In genomic region chr11:130916910-130917309, GRCh38 we compare ENCODE assay signal across 8 cellular contexts. TPM values are rescaled to one million over a fixed set of nuclear protein-coding genes. Genes with fewer than 3 reads are reported as not detected.
DNase-seq lines count a peak whose midpoint lies in the region; ATAC-seq and TF ChIP-seq lines count a peak whose summit lies in the region.

No MANE protein-coding gene starts in this region.

- peak overlapping the region; percentile 59 to 99 (median 94) for H3K4me3 ChIP-seq in heart left ventricle
- peak overlapping the region; percentile 77 for H3K4me3 ChIP-seq in astrocyte of the spinal cord (ENCODE audit: low read depth, low read length)
- peak overlapping the region; percentile 15 for H3K4me3 ChIP-seq in lung
- H3K4me3 ChIP-seq in mucosa of descending colon = no peak overlapping the region

- ATAC-seq in heart left ventricle = no peak
- ATAC-seq in Right ventricle myocardium inferior = no peak
- no peak for ATAC-seq in lung (ENCODE audit: insufficient read depth, low FRiP score)
- ATAC-seq in mucosa of descending colon = no peak
- no peak for ATAC-seq in HG02870 (IDR thresholded peaks at IDR 0.05; ENCODE audit: unreplicated experiment)

- intact Hi-C loops in heart left ventricle (cut with DNase I) = loop anchor here in 1 of 10 donors (10.0 kb wide), 1 partner anchor 1022 kb away; the partner anchor contains the start of gene NFRKB
- intact Hi-C loops in Right ventricle myocardium inferior (cut with DNase I) = loop anchor here (10.0 kb wide), 1 partner anchor 602 kb away; the partner anchor contains the start of gene ZBTB44
- intact Hi-C loops in mucosa of descending colon (cut with DNase I, micrococcal nuclease) = no loop called here

- H3K27ac ChIP-seq in heart left ventricle (peak overlapping the region in 11 of 12 donors; percentile 53 to 94 (median 86)), lung (ENCODE audit: low read depth in 1 of 2, low read length in 1 of 2) (peak overlapping the region; percentile 5 to 29)

- peak overlapping the region; percentile 72 for H3K27ac Mint-ChIP-seq in type B pancreatic cell

- no peaks in the 10 kb centered on the region for H3K9me3 Mint-ChIP-seq in type B pancreatic cell

- H3K36me3 ChIP-seq in heart left ventricle = peaks cover 0 to 35% (median 26%) of the 10 kb centered on the region in 9 donors
- peaks cover 0 to 10% of the 10 kb centered on the region in 2 donors for H3K36me3 ChIP-seq in lung (ENCODE audit: control insufficient read depth in 2 of 2, insufficient read depth in 2 of 2, low read length in 2 of 2)
- no peaks in the 10 kb centered on the region for H3K36me3 ChIP-seq in mucosa of descending colon (ENCODE audit: low read depth)

- TF ChIP-seq CTCF in heart left ventricle (IDR thresholded peaks at IDR 0.05) (no peak), astrocyte of the spinal cord (IDR thresholded peaks at IDR 0.05; ENCODE audit: low read depth, low read length) (no peak), lung (IDR thresholded peaks at IDR 0.05; ENCODE audit: control extremely low read depth, extremely low read depth) (no peak), type B pancreatic cell (conservative IDR thresholded peaks at IDR 0.05) (no peak), mucosa of descending colon (IDR thresholded peaks at IDR 0.05) (no peak)

- peaks cover 0 to 42% (median 26%) of the 10 kb centered on the region in 12 donors for H3K4me1 ChIP-seq in heart left ventricle
- peaks cover 7 to 14% of the 10 kb centered on the region in 2 donors for H3K4me1 ChIP-seq in lung (ENCODE audit: control insufficient read depth in 2 of 2, insufficient read depth in 2 of 2, low read length in 2 of 2)
- H3K4me1 ChIP-seq in mucosa of descending colon (ENCODE audit: low read depth) = peaks cover 8% of the 10 kb centered on the region

- TF ChIP-seq POLR2A in heart left ventricle (IDR thresholded peaks at IDR 0.05) = no peak

- peaks cover 10% of the 10 kb centered on the region for H3K36me3 Mint-ChIP-seq in type B pancreatic cell

- DNase-seq in heart left ventricle = no peak
- DNase-seq in Right ventricle myocardium inferior (ENCODE audit: missing footprints) = no peak
- DNase-seq in astrocyte of the spinal cord (ENCODE audit: low read depth, low spot score) = no peak
- no peak for DNase-seq in lung (ENCODE audit: low spot score)
- no peak for DNase-seq in type B pancreatic cell (ENCODE audit: extremely low spot score, unreplicated experiment)
- DNase-seq in activated CD8-positive, alpha-beta memory T cell treated with anti-CD3 and anti-CD28 coated beads, Interleukin-2, amount 50 U/mL, for 4 hours = no peak
- DNase-seq in mucosa of descending colon = no peak

- peaks cover 14% of the 10 kb centered on the region for H3K4me1 Mint-ChIP-seq in type B pancreatic cell (ENCODE audit: unreplicated experiment)

- H3K27me3 Mint-ChIP-seq in type B pancreatic cell = peaks cover 40% of the 10 kb centered on the region

- peak overlapping the region; percentile 88 for H3K4me3 Mint-ChIP-seq in type B pancreatic cell

- in situ Hi-C loops in astrocyte of the spinal cord (cut with HindIII; ENCODE audit: low sequenced_read_pairs) = no loop called here

- 60 to 66% (median 62%) methylated on average over 8 of the region's 8 CpGs for WGBS in heart left ventricle, 4 donors
- WGBS in lung, 2 donors = 66 to 76% methylated on average over 8 of the region's 8 CpGs

- no peaks in the 10 kb centered on the region for H3K9me3 ChIP-seq in heart left ventricle
- no peaks in the 10 kb centered on the region for H3K9me3 ChIP-seq in lung (ENCODE audit: control insufficient read depth in 2 of 2, insufficient read depth in 1 of 2, low read length in 1 of 2)
- H3K9me3 ChIP-seq in mucosa of descending colon = no peaks in the 10 kb centered on the region

- H3K27me3 ChIP-seq in heart left ventricle (no peaks in the 10 kb centered on the region), lung (ENCODE audit: control insufficient read depth, insufficient read depth) (no peaks in the 10 kb centered on the region)

RNA-seq across cellular contexts. Expression of gene SNX19, which starts 0.6 kb away (rescaled TPM):
- total RNA-seq in heart left ventricle (100 to 1,000 TPM in 1 of 9 donors, 10 to 100 TPM in 8; 35.3 to 121 (median 58.3) TPM), Right ventricle myocardium inferior (54.9 TPM), lung (10 to 100 TPM; 57.4 to 64.3 TPM), type B pancreatic cell (ENCODE audit: low replicate concordance) (44.0 and 48.0 TPM in 2 replicates), mucosa of descending colon (10 to 100 TPM; 53.1 to 87.5 (median 76.7) TPM)
- polyA plus RNA-seq in heart left ventricle (10 to 100 TPM; 10.8 to 37.0 TPM), lung (10 to 100 TPM; 13.9 to 27.8 TPM)
